ENCODE assay signal across 18 cellular contexts in the genomic region with DNA sequence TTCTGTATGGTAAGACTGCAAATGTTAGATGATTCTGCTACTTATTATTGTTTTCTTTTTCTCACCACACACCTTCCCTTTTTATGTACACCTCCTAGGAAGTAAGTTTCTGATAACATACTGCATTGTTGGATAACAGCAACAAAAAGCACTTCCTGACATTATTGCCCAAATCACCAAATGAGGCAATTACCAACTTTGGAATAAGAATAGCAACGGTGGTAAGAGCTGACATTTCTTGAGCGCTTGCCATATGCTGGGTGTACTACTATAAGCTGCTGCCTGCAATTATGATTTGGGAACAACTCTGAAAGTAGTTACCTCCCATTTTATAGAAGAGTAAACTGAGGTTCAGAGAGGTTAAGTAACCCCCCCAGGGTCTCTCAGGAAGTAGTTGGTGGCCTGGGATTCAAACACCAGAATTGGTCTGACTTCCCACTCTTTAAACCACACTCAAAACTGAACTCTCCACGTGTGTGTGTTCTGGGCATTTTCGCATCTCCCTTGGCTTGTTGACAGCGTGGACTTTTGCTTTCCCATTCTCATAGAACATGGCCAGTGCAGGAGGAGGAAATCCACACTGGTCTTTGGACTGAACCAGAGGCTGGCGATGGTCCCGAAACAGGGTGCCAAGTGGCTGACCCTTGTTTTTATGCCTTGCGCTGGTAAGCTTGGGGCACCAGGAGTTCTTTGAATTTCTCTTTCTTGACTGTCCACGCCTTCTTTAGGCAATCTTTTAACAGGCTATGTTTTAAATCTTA.
A peak's percentile ranks its signal among the peaks of the same experiment; 100 is the strongest.
DNase-seq lines count a peak whose midpoint lies in the region; ATAC-seq and TF ChIP-seq lines count a peak whose summit lies in the region.
"Had no signal": no experiment of that assay in that cellular context is flagged by ENCODE, and none has a peak within 500 bp of the region (broad histone marks: within the 10 kb centered on the region; RNA-seq: fewer than 3 reads in every experiment).

No MANE protein-coding gene starts in this region.

- H3K4me1 Mint-ChIP-seq in activated CD8-positive, alpha-beta memory T cell treated with anti-CD3 and anti-CD28 coated beads, Interleukin-2, amount 10 ng/mL, durations not matched to agents 7 days and 5 days: no peaks in the 10 kb centered on the region
- H3K4me1 Mint-ChIP-seq: immature natural killer cell had no signal

- no peaks in the 10 kb centered on the region for H3K9me3 Mint-ChIP-seq in activated CD8-positive, alpha-beta memory T cell treated with anti-CD3 and anti-CD28 coated beads, Interleukin-2, amount 10 ng/mL, durations not matched to agents 7 days and 5 days (ENCODE audit: low read depth)
- H3K9me3 Mint-ChIP-seq: immature natural killer cell, mesothelial cell of epicardium had no signal

- no peaks in the 10 kb centered on the region for H3K36me3 ChIP-seq in skeletal muscle tissue (ENCODE audit: control insufficient read depth in 3 of 3, insufficient read depth in 3 of 3, low read length in 3 of 3)
- H3K36me3 ChIP-seq: tibial nerve had no signal

- no peak overlapping the region for H3K4me3 Mint-ChIP-seq in activated CD8-positive, alpha-beta memory T cell treated with anti-CD3 and anti-CD28 coated beads, Interleukin-2, amount 10 ng/mL, durations not matched to agents 7 days and 5 days
- H3K4me3 Mint-ChIP-seq: activated CD8-positive, alpha-beta T cell treated with anti-CD3 and anti-CD28 coated beads, Interleukin-2, amount 10 ng/mL, durations not matched to agents 7 days and 5 days; immature natural killer cell; mesothelial cell of epicardium had no signal

- no peaks in the 10 kb centered on the region for H3K9me3 ChIP-seq in skeletal muscle tissue (ENCODE audit: control insufficient read depth in 3 of 3, low read length in 3 of 3)
- H3K9me3 ChIP-seq: tibial nerve had no signal

- H3K4me3 ChIP-seq in coronary artery: peak overlapping the region; percentile 29
- peak overlapping the region in 2 of 3 donors; percentile 0 to 24 for H3K4me3 ChIP-seq in skeletal muscle tissue (ENCODE audit: low read length in 3 of 3)
- H3K4me3 ChIP-seq: PC-9, tibial nerve had no signal

- in situ Hi-C loops in G401 (cut with HindIII; ENCODE audit: low sequenced_read_pairs): no loop called here

- H3K4me1 ChIP-seq in skeletal muscle tissue (ENCODE audit: control insufficient read depth in 3 of 3, insufficient read depth in 3 of 3, low read length in 3 of 3): peaks cover 33 to 44% (median 38%) of the 10 kb centered on the region in 3 donors

- H3K27me3 ChIP-seq in skeletal muscle tissue (ENCODE audit: control insufficient read depth in 3 of 3, insufficient read depth in 3 of 3, low read length in 3 of 3): no peaks in the 10 kb centered on the region
- H3K27me3 ChIP-seq: tibial nerve had no signal

- CTCF ChIA-PET in activated CD8-positive, alpha-beta memory T cell treated with anti-CD3 and anti-CD28 coated beads, Interleukin-2, amount 10 ng/mL, durations not matched to agents 7 days and 5 days (lab: Charles Lee): no interaction called here

- peak; percentile 20 for DNase-seq in G401 (ENCODE audit: low spot score)
- DNase-seq in coronary artery (ENCODE audit: low spot score): no peak
- DNase-seq in medulla oblongata (ENCODE audit: extremely low spot score): peak; percentile 63
- no peak for DNase-seq in SK-N-DZ (ENCODE audit: low spot score)
- no peak for DNase-seq in HuH-7 (ENCODE audit: low spot score)
- DNase-seq in activated CD8-positive, alpha-beta memory T cell treated with anti-CD3 and anti-CD28 coated beads, Interleukin-2, amount 10 ng/mL, durations not matched to agents 7 days and 5 days: no peak
- DNase-seq: activated CD8-positive, alpha-beta T cell treated with anti-CD3 and anti-CD28 coated beads, Interleukin-2, amount 10 ng/mL, durations not matched to agents 7 days and 5 days; Calu3; effector CD8-positive, alpha-beta T cell; foreskin melanocyte; GF-D8; immature natural killer cell; PC-9; SW 1271 had no signal

- H3K9ac ChIP-seq in skeletal muscle tissue (ENCODE audit: low read depth in 1 of 3, low read length in 3 of 3): no peak overlapping the region

- no peak for TF ChIP-seq CTCF in coronary artery (IDR thresholded peaks at IDR 0.05)

- no peak for ATAC-seq in activated CD8-positive, alpha-beta memory T cell treated with anti-CD3 and anti-CD28 coated beads, Interleukin-2, amount 10 ng/mL, durations not matched to agents 7 days and 5 days
- no peak for ATAC-seq in HG03095 (IDR thresholded peaks at IDR 0.05; ENCODE audit: unreplicated experiment)
- ATAC-seq: activated CD8-positive, alpha-beta T cell treated with anti-CD3 and anti-CD28 coated beads, Interleukin-2, amount 10 ng/mL, durations not matched to agents 7 days and 5 days had no signal

- peak overlapping the region; percentile 20 for H3K27ac ChIP-seq in coronary artery
- H3K27ac ChIP-seq in skeletal muscle tissue (ENCODE audit: low read depth, low read length): peak overlapping the region; percentile 8
- H3K27ac ChIP-seq: PC-9 had no signal

- H3K27me3 Mint-ChIP-seq in activated CD8-positive, alpha-beta memory T cell treated with anti-CD3 and anti-CD28 coated beads, Interleukin-2, amount 10 ng/mL, durations not matched to agents 7 days and 5 days: peaks cover 18% of the 10 kb centered on the region

- H3K27ac Mint-ChIP-seq in activated CD8-positive, alpha-beta memory T cell treated with anti-CD3 and anti-CD28 coated beads, Interleukin-2, amount 10 ng/mL, durations not matched to agents 7 days and 5 days: no peak overlapping the region
- H3K27ac Mint-ChIP-seq: activated CD8-positive, alpha-beta T cell treated with anti-CD3 and anti-CD28 coated beads, Interleukin-2, amount 10 ng/mL, durations not matched to agents 7 days and 5 days; immature natural killer cell had no signal

- no peaks in the 10 kb centered on the region for H3K36me3 Mint-ChIP-seq in activated CD8-positive, alpha-beta memory T cell treated with anti-CD3 and anti-CD28 coated beads, Interleukin-2, amount 10 ng/mL, durations not matched to agents 7 days and 5 days
- H3K36me3 Mint-ChIP-seq: immature natural killer cell, mesothelial cell of epicardium had no signal

Comparison
In these comparisons a context has a peak if more than half of its experiments do, and no peak if none do; other contexts are left out.
1. DNase-seq: peak in G401 (single experiment) and medulla oblongata (single experiment); none in coronary artery (single experiment), SK-N-DZ (single experiment), HuH-7 (single experiment) and activated CD8-positive, alpha-beta memory T cell treated with anti-CD3 and anti-CD28 coated beads, Interleukin-2, amount 10 ng/mL, durations not matched to agents 7 days and 5 days (single experiment).